Comparison of ENCODE assay signal across 17 cellular contexts in the genomic region with DNA sequence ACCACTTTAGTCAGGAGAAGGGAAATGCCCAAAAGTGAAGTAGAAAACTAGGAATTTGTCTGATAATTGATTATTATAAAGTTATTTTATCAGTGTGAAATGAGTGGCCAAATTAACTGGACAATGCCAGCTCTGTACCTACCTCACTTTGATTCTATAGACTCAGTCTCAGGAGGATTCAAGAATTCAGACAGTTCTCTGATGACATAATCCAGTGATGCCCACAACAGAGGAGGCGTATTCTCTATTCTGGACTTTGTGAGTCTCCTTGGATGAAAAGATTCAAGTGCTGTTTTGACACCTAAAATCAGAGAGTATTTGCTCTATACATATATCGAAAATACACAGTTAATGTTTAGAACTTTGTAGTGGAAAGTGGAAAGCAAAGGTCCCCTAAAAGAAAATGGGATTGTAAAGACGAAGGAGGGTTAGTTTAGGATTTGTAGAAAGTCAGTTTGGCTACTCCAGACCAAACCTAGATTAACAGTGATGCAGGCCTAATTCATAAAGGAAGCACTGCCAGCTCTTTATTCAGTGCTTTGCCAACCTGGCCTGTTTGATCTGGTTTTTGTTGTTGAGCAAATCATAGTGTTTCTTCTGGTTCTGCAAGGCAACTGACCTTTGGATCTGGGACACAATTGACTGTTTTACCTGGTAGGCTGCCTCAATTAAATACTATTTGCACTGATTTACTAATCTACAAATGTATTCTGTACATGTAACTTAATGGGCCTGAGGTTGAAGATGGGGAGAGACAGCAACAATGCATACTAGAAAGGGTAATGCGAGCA.
DNase-seq lines count a peak whose midpoint lies in the region; ATAC-seq and TF ChIP-seq lines count a peak whose summit lies in the region.
"Had no signal": no experiment of that assay in that cellular context is flagged by ENCODE, and none has a peak within 500 bp of the region (broad histone marks: within the 10 kb centered on the region; RNA-seq: fewer than 3 reads in every experiment).

No MANE protein-coding gene starts in this region.

- H3K4me1 ChIP-seq in liver (ENCODE audit: control insufficient read depth in 4 of 4, insufficient read depth in 4 of 4, low read length in 3 of 4) (peaks cover 2 to 17% (median 5%) of the 10 kb centered on the region in 4 donors), transverse colon (peaks cover 0 to 19% (median 7%) of the 10 kb centered on the region in 4 donors), PC-9 (replicated peaks; ENCODE audit: insufficient read depth) (no peaks in the 10 kb centered on the region)

- peaks cover 55% of the 10 kb centered on the region for H3K36me3 Mint-ChIP-seq in activated naive CD4-positive, alpha-beta T cell treated with anti-CD3 and anti-CD28 coated beads, Interleukin-2, amount 50 U/mL, for 24 hours
- peaks cover 92% of the 10 kb centered on the region for H3K36me3 Mint-ChIP-seq in activated T-helper 1 cell treated with anti-CD3 and anti-CD28 coated beads, Interleukin-12 subunit alpha, Interleukin-12 subunit beta, Interleukin-2, Interleukin-4 antibody, amounts not matched to agents 30 ng/mL and 10 ng/mL and 1 ng/mL, durations not matched to agents 14 hours and 24 hours and 36 hours (ENCODE audit: low read depth)

- no TSS peak for BruUV-seq in PC-9 (replicated peaks; lab: Mats Ljungman, UMichigan)

- POLR2A ChIA-PET in PC-9 (lab: Charles Lee; ENCODE audit: unreplicated experiment) = interaction anchor here (0.6 kb wide), 1 partner anchor 67 kb away, joined by 3 read pairs; no protein-coding TSS in a partner anchor

- H3K4me3 ChIP-seq in liver (ENCODE audit: low read depth in 1 of 3, low read length in 3 of 3) (no peak overlapping the region), transverse colon (no peak overlapping the region), PC-9 (no peak overlapping the region)

- peak; percentile 27 to 29 for TF ChIP-seq RAD21 in liver (IDR thresholded peaks at IDR 0.05)

- H3K4me3 Mint-ChIP-seq in activated naive CD4-positive, alpha-beta T cell treated with anti-CD3 and anti-CD28 coated beads, Interleukin-2, amount 50 U/mL, for 24 hours = peak overlapping the region; percentile 85
- H3K4me3 Mint-ChIP-seq in activated T-helper 1 cell treated with anti-CD3 and anti-CD28 coated beads, Interleukin-12 subunit alpha, Interleukin-12 subunit beta, Interleukin-2, Interleukin-4 antibody, amounts not matched to agents 30 ng/mL and 10 ng/mL and 1 ng/mL, durations not matched to agents 14 hours and 24 hours and 36 hours = peak overlapping the region; percentile 84

- H3K9ac ChIP-seq in liver (ENCODE audit: low read depth in 1 of 2, low read length in 2 of 2) = peak overlapping the region in 1 of 2 donors; percentile 37

- H3F3A ChIP-seq in PC-9 (ENCODE audit: insufficient read depth, low read depth) = no peaks in the 10 kb centered on the region

- peak overlapping the region; percentile 65 to 69 for H3K27ac ChIP-seq in liver (ENCODE audit: low read depth in 1 of 2, low read length in 2 of 2)
- peak overlapping the region; percentile 12 to 59 (median 44) for H3K27ac ChIP-seq in transverse colon
- no peak overlapping the region for H3K27ac ChIP-seq in PC-9
- H3K27ac ChIP-seq: VCaP had no signal

- H3K27ac Mint-ChIP-seq in activated naive CD4-positive, alpha-beta T cell treated with anti-CD3 and anti-CD28 coated beads, Interleukin-2, amount 50 U/mL, for 24 hours = peak overlapping the region; percentile 94
- H3K27ac Mint-ChIP-seq in activated T-helper 1 cell treated with anti-CD3 and anti-CD28 coated beads, Interleukin-12 subunit alpha, Interleukin-12 subunit beta, Interleukin-2, Interleukin-4 antibody, amounts not matched to agents 30 ng/mL and 10 ng/mL and 1 ng/mL, durations not matched to agents 14 hours and 24 hours and 36 hours = peak overlapping the region; percentile 95

- no peaks in the 10 kb centered on the region for H4K20me1 ChIP-seq in PC-9 (ENCODE audit: insufficient read depth)

- DNase-seq in activated naive CD4-positive, alpha-beta T cell (lab: John Stamatoyannopoulos, UW) = no peak
- no peak for DNase-seq in activated T-helper 1 cell treated with anti-CD3 and anti-CD28 coated beads, Interleukin-12 subunit alpha, Interleukin-12 subunit beta, Interleukin-2, Interleukin-4 antibody, amounts not matched to agents 30 ng/mL and 10 ng/mL and 1 ng/mL, durations not matched to agents 14 hours and 24 hours and 36 hours (ENCODE audit: low spot score)
- DNase-seq in transverse colon (no peak), PC-9 (no peak), NCI-H1417 (lab: John Stamatoyannopoulos, UW) (no peak)
- DNase-seq: activated gamma-delta T cell treated with Interleukin-2 at 50 U/mL for 16 hours; cortex of kidney; GF-D8; KG1; NCI-H187 treated with DMSO at 0.1 percent for 48 hours; NCI-H82; SHP77 treated with DMSO at 0.1 percent for 48 hours; stimulated activated CD4-positive, alpha-beta T cell treated with anti-CD3 and anti-CD28 coated beads, Interleukin-1b, Interleukin-23, amount 100 ng/mL, for 48 hours had no signal

- TF ChIP-seq POLR2A in transverse colon (IDR thresholded peaks at IDR 0.05) = no peak

- H3K27me3 Mint-ChIP-seq in activated naive CD4-positive, alpha-beta T cell treated with anti-CD3 and anti-CD28 coated beads, Interleukin-2, amount 50 U/mL, for 24 hours = no peaks in the 10 kb centered on the region
- H3K27me3 Mint-ChIP-seq in activated T-helper 1 cell treated with anti-CD3 and anti-CD28 coated beads, Interleukin-12 subunit alpha, Interleukin-12 subunit beta, Interleukin-2, Interleukin-4 antibody, amounts not matched to agents 30 ng/mL and 10 ng/mL and 1 ng/mL, durations not matched to agents 14 hours and 24 hours and 36 hours (ENCODE audit: insufficient read depth) = no peaks in the 10 kb centered on the region

- no peak for ATAC-seq in HG03571 (IDR thresholded peaks at IDR 0.05; ENCODE audit: unreplicated experiment)

- intact Hi-C loops in activated T-helper 1 cell treated with anti-CD3 and anti-CD28 coated beads, Interleukin-12 subunit alpha, Interleukin-12 subunit beta, Interleukin-2, Interleukin-4 antibody, amounts not matched to agents 30 ng/mL and 10 ng/mL and 1 ng/mL, durations not matched to agents 14 hours and 24 hours and 36 hours (cut with micrococcal nuclease) = loop anchor here (1.0 to 10.0 kb wide), 6 partner anchors 10 to 1043 kb away; partner anchors contain the start of gene AP1G2
- intact Hi-C loops in transverse colon (cut with DNase I; ENCODE audit: low total_unique reads) = no loop called here
- intact Hi-C loops in PC-9 (cut with micrococcal nuclease; ENCODE audit: unreplicated experiment) = no loop called here

- H2AFZ ChIP-seq in PC-9 = no peak overlapping the region

- in situ Hi-C loops in transverse colon (cut with MboI; ENCODE audit: low pct_ligation_motif_present in 1 of 4, low pct_unique_long_range_greater_than_20kb in 1 of 4, low sequenced_read_pairs in 3 of 4) = no loop called here

- TF ChIP-seq CTCF in liver (IDR thresholded peaks at IDR 0.05; ENCODE audit: low read depth, low read length, missing input control) (no peak), transverse colon (IDR thresholded peaks at IDR 0.05) (no peak), PC-9 (conservative IDR thresholded peaks at IDR 0.05) (no peak)

- H3K36me3 ChIP-seq in liver (ENCODE audit: control insufficient read depth in 4 of 4, insufficient read depth in 3 of 4, low read depth in 1 of 4, low read length in 3 of 4) = no peaks in the 10 kb centered on the region
- H3K36me3 ChIP-seq in transverse colon = no peaks in the 10 kb centered on the region
- H3K36me3 ChIP-seq in PC-9 (ENCODE audit: low read depth) = no peaks in the 10 kb centered on the region

- H3K9me3 ChIP-seq in liver (ENCODE audit: control insufficient read depth in 4 of 4, low read length in 3 of 4) (no peaks in the 10 kb centered on the region), transverse colon (no peaks in the 10 kb centered on the region), PC-9 (ENCODE audit: insufficient read depth, low read depth) (no peaks in the 10 kb centered on the region)

- H3K4me1 Mint-ChIP-seq in activated naive CD4-positive, alpha-beta T cell treated with anti-CD3 and anti-CD28 coated beads, Interleukin-2, amount 50 U/mL, for 24 hours = peaks cover 94% of the 10 kb centered on the region
- H3K4me1 Mint-ChIP-seq in activated T-helper 1 cell treated with anti-CD3 and anti-CD28 coated beads, Interleukin-12 subunit alpha, Interleukin-12 subunit beta, Interleukin-2, Interleukin-4 antibody, amounts not matched to agents 30 ng/mL and 10 ng/mL and 1 ng/mL, durations not matched to agents 14 hours and 24 hours and 36 hours (ENCODE audit: low read depth) = peaks cover 98% of the 10 kb centered on the region

- no peaks in the 10 kb centered on the region for H3K9me2 ChIP-seq in PC-9 (ENCODE audit: insufficient read depth)

- CTCF ChIA-PET in PC-9 (lab: Charles Lee) = no interaction called here

- no peaks in the 10 kb centered on the region for H3K9me3 Mint-ChIP-seq in activated naive CD4-positive, alpha-beta T cell treated with anti-CD3 and anti-CD28 coated beads, Interleukin-2, amount 50 U/mL, for 24 hours
- H3K9me3 Mint-ChIP-seq in activated T-helper 1 cell treated with anti-CD3 and anti-CD28 coated beads, Interleukin-12 subunit alpha, Interleukin-12 subunit beta, Interleukin-2, Interleukin-4 antibody, amounts not matched to agents 30 ng/mL and 10 ng/mL and 1 ng/mL, durations not matched to agents 14 hours and 24 hours and 36 hours = no peaks in the 10 kb centered on the region

- H3K79me2 ChIP-seq in PC-9 (ENCODE audit: low read depth) = no peaks in the 10 kb centered on the region

- 73% methylated on average over 4 of the region's 4 CpGs for WGBS in liver
- WGBS in transverse colon (ENCODE audit: low coverage in 1 of 2), 2 donors = 55 to 57% methylated on average over 4 of the region's 4 CpGs

- H3K4me2 ChIP-seq in PC-9 = no peak overlapping the region

- H3K27me3 ChIP-seq in liver (ENCODE audit: control insufficient read depth in 4 of 4, insufficient read depth in 4 of 4, low read length in 3 of 4) (no peaks in the 10 kb centered on the region), transverse colon (no peaks in the 10 kb centered on the region), PC-9 (ENCODE audit: insufficient read depth, low read depth) (no peaks in the 10 kb centered on the region)

- TF ChIP-seq EP300 in transverse colon (IDR thresholded peaks at IDR 0.05; ENCODE audit: low read depth) = no peak

TF ChIP-seq in liver, 16 proteins besides CTCF, POLR2A, EP300 and RAD21 (continues in another document):
- TF ChIP-seq JUND (IDR thresholded peaks at IDR 0.05) (peak in 1 of 2 donors; percentile 77), NR2F2 (IDR thresholded peaks at IDR 0.05) (no peak), SP1 (IDR thresholded peaks at IDR 0.05) (peak; percentile 87), EGR1 (IDR thresholded peaks at IDR 0.05; ENCODE audit: low read depth in 2 of 2) (peak in 1 of 2 donors; percentile 45), GABPA (IDR thresholded peaks at IDR 0.05 in 1 of 2, conservative IDR thresholded peaks at IDR 0.05 in 1 of 2) (peak in 1 of 2 donors; percentile 41), HNF4G (IDR thresholded peaks at IDR 0.05) (peak; percentile 89), HNF4A (conservative IDR thresholded peaks at IDR 0.05) (peak; percentile 95 to 99), ATF3 (IDR thresholded peaks at IDR 0.05) (peak; percentile 32)
